ENCODE assay signal across 27 cellular contexts in the genomic region with DNA sequence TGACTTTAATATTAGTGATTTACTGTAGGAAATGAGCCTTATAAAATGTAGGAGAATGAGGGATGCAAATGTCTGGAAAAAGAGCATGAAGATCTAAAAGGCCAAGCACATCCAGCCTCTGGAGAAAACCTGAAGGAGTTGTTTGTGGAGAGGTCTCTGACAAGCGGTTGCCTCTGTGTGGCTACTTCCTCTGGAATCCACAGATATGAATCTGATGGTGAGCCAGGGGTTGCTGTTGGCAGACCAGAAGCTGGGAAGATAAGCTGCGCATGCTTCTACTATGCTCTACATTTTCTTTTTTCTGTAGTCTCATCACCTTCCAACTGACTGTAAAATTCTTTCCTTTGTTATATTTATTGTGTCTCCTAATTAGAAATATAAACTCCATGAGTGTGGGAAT.
"Had no signal": no experiment of that assay in that cellular context is flagged by ENCODE, and none has a peak within 500 bp of the region (broad histone marks: within the 10 kb centered on the region; RNA-seq: fewer than 3 reads in every experiment).

No MANE protein-coding gene starts in this region.

- H3K79me2 ChIP-seq: parathyroid adenoma had no signal

- H3K27me3 ChIP-seq: left lung, neutrophil, right atrium auricular region, right lobe of liver, tibial nerve, uterus had no signal

- FAIRE-seq: kidney had no signal

- DNase-seq: hippocampal formation; kidney; left colon; left lung; naive thymus-derived CD8-positive, alpha-beta T cell; occipital lobe; right lobe of liver; stimulated activated CD4-positive, alpha-beta T cell treated with anti-CD3 and anti-CD28 coated beads, Interleukin-1b, Interleukin-23, amount 100 ng/mL, for 48 hours; stimulated activated CD4-positive, alpha-beta T cell treated with anti-CD3 and anti-CD28 coated beads, Interleukin-2, amount 100 ng/mL, for 48 hours; stimulated activated CD4-positive, alpha-beta T cell treated with anti-CD3 and anti-CD28 coated beads, Interleukin-4, amount 100 ng/mL, for 4 hours; stimulated activated CD8-positive, alpha-beta memory T cell treated with anti-CD3 and anti-CD28 coated beads, Interleukin-4, amount 100 ng/mL, for 48 hours; stimulated activated naive CD4-positive, alpha-beta T cell treated with Interleukin-2 at 50 U/mL for 16 hours; stimulated activated naive CD8-positive, alpha-beta T cell treated with anti-CD3 and anti-CD28 coated beads, Interleukin-15, amount 100 ng/mL, for 72 hours; substantia nigra; uterus had no signal

- H3K36me3 Mint-ChIP-seq: memory B cell; naive thymus-derived CD8-positive, alpha-beta T cell; stimulated activated memory B cell treated with anti-CD40 and anti-IgM and Interleukin-4, amounts not matched to agents 10 μg/mL and 1 μg/mL and 100 μg/mL, for 72 hours; type B pancreatic cell had no signal

- H3K9me3 ChIP-seq: neutrophil, right lobe of liver, uterus had no signal

- H3K4me2 ChIP-seq: smooth muscle cell had no signal

- H3K4me3 ChIP-seq: left lung, lung, right atrium auricular region, right lobe of liver, smooth muscle cell, tibial nerve, uterus had no signal

- H3K9me3 Mint-ChIP-seq: memory B cell; stimulated activated naive CD8-positive, alpha-beta T cell treated with anti-CD3 and anti-CD28 coated beads, Interleukin-15, amount 100 ng/mL, for 72 hours; type B pancreatic cell had no signal

- H3K9ac ChIP-seq: parathyroid adenoma had no signal

- H3K27ac ChIP-seq: left lung, neutrophil, parathyroid adenoma, right atrium auricular region, right lobe of liver, tibial nerve, uterus had no signal

- H3K4me3 Mint-ChIP-seq: memory B cell; naive thymus-derived CD8-positive, alpha-beta T cell; nephron; neural crest cell; stimulated activated memory B cell treated with anti-CD40 and anti-IgM and Interleukin-4, amounts not matched to agents 10 μg/mL and 1 μg/mL and 100 μg/mL, for 72 hours; stimulated activated naive CD8-positive, alpha-beta T cell treated with anti-CD3 and anti-CD28 coated beads, Interleukin-15, amount 100 ng/mL, for 72 hours; type B pancreatic cell had no signal

- H3K27ac Mint-ChIP-seq: memory B cell; naive thymus-derived CD8-positive, alpha-beta T cell; nephron; progenitor cell of endocrine pancreas; stimulated activated memory B cell treated with anti-CD40 and anti-IgM and Interleukin-4, amounts not matched to agents 10 μg/mL and 1 μg/mL and 100 μg/mL, for 72 hours; stimulated activated naive CD8-positive, alpha-beta T cell treated with anti-CD3 and anti-CD28 coated beads, Interleukin-15, amount 100 ng/mL, for 72 hours; type B pancreatic cell had no signal

- H2AFZ ChIP-seq: parathyroid adenoma had no signal

- H3K4me1 Mint-ChIP-seq: memory B cell; nephron; neural crest cell; stimulated activated memory B cell treated with anti-CD40 and anti-IgM and Interleukin-4, amounts not matched to agents 10 μg/mL and 1 μg/mL and 100 μg/mL, for 72 hours; stimulated activated naive CD8-positive, alpha-beta T cell treated with anti-CD3 and anti-CD28 coated beads, Interleukin-15, amount 100 ng/mL, for 72 hours had no signal

- H3K4me1 ChIP-seq: left lung, parathyroid adenoma, right atrium auricular region, right lobe of liver, tibial nerve, uterus had no signal

- H3K27me3 Mint-ChIP-seq: memory B cell; progenitor cell of endocrine pancreas; stimulated activated memory B cell treated with anti-CD40 and anti-IgM and Interleukin-4, amounts not matched to agents 10 μg/mL and 1 μg/mL and 100 μg/mL, for 72 hours; stimulated activated naive CD8-positive, alpha-beta T cell treated with anti-CD3 and anti-CD28 coated beads, Interleukin-15, amount 100 ng/mL, for 72 hours; type B pancreatic cell had no signal

- H3K36me3 ChIP-seq: left lung, neutrophil, right atrium auricular region, right lobe of liver, tibial nerve, uterus had no signal
